1 cellular context compared by ENCODE assay signal in the genomic region with DNA sequence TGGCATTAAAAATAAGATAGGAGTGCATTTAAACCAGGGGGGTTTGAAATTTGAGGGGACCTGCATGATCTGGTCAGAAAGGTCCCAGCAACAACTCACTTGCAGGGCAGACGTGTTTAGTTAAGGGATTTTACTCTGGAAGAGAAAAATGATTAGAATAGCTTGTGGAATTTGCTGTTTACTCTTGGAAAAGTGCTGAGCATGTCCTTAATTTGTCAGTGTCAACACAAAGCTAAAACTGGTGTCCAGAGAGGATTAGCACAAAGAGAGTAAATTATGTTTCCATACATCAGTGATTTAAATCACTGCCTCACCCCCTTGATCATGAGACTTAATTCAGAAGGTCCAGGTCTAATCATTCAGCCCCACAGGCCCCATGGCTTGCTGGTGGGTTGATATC.
TF ChIP-seq lines count a peak whose summit lies in the region.

No MANE protein-coding gene starts in this region.

TF ChIP-seq in GM12878, 131 proteins besides CTCF, POLR2A, EP300 and RAD21 (continued from another document):
- TF ChIP-seq, protein P1, sequence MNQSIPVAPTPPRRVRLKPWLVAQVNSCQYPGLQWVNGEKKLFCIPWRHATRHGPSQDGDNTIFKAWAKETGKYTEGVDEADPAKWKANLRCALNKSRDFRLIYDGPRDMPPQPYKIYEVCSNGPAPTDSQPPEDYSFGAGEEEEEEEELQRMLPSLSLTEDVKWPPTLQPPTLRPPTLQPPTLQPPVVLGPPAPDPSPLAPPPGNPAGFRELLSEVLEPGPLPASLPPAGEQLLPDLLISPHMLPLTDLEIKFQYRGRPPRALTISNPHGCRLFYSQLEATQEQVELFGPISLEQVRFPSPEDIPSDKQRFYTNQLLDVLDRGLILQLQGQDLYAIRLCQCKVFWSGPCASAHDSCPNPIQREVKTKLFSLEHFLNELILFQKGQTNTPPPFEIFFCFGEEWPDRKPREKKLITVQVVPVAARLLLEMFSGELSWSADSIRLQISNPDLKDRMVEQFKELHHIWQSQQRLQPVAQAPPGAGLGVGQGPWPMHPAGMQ (IDR thresholded peaks at IDR 0.05; ENCODE audit: borderline replicate concordance), result no peak
- TF ChIP-seq NR2C1 (IDR thresholded peaks at IDR 0.05) (no peak), CBFB (IDR thresholded peaks at IDR 0.05; ENCODE audit: low read depth) (no peak), STAT1 (conservative IDR thresholded peaks at IDR 0.05) (no peak), MTA2 (IDR thresholded peaks at IDR 0.05; ENCODE audit: low read depth) (no peak), JUND (IDR thresholded peaks at IDR 0.05; ENCODE audit: low read depth, low read length) (no peak), SREBF2 (IDR thresholded peaks at IDR 0.05; ENCODE audit: low read length) (no peak), SREBF1 (IDR thresholded peaks at IDR 0.05; ENCODE audit: low read length) (no peak), SPI1 (IDR thresholded peaks at IDR 0.05; ENCODE audit: borderline replicate concordance, insufficient read depth, low read depth, low read length) (no peak), POLR2AphosphoS2 (IDR thresholded peaks at IDR 0.05; ENCODE audit: low read depth, low read length) (no peak), CREB1 (IDR thresholded peaks at IDR 0.05; ENCODE audit: low read depth) (no peak), MYC (IDR thresholded peaks at IDR 0.05; ENCODE audit: insufficient read depth, insufficient read length, insufficient replicate concordance, low read length, severe bottlenecking) (no peak)
- TF ChIP-seq, protein P2, sequence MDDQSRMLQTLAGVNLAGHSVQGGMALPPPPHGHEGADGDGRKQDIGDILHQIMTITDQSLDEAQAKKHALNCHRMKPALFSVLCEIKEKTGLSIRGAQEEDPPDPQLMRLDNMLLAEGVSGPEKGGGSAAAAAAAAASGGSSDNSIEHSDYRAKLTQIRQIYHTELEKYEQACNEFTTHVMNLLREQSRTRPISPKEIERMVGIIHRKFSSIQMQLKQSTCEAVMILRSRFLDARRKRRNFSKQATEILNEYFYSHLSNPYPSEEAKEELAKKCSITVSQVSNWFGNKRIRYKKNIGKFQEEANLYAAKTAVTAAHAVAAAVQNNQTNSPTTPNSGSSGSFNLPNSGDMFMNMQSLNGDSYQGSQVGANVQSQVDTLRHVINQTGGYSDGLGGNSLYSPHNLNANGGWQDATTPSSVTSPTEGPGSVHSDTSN (IDR thresholded peaks at IDR 0.05; ENCODE audit: insufficient replicate concordance, low read depth, low read length), result no peak
- TF ChIP-seq, protein P3, sequence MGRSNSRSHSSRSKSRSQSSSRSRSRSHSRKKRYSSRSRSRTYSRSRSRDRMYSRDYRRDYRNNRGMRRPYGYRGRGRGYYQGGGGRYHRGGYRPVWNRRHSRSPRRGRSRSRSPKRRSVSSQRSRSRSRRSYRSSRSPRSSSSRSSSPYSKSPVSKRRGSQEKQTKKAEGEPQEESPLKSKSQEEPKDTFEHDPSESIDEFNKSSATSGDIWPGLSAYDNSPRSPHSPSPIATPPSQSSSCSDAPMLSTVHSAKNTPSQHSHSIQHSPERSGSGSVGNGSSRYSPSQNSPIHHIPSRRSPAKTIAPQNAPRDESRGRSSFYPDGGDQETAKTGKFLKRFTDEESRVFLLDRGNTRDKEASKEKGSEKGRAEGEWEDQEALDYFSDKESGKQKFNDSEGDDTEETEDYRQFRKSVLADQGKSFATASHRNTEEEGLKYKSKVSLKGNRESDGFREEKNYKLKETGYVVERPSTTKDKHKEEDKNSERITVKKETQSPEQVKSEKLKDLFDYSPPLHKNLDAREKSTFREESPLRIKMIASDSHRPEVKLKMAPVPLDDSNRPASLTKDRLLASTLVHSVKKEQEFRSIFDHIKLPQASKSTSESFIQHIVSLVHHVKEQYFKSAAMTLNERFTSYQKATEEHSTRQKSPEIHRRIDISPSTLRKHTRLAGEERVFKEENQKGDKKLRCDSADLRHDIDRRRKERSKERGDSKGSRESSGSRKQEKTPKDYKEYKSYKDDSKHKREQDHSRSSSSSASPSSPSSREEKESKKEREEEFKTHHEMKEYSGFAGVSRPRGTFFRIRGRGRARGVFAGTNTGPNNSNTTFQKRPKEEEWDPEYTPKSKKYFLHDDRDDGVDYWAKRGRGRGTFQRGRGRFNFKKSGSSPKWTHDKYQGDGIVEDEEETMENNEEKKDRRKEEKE (IDR thresholded peaks at IDR 0.05), result no peak
